Comparison of ENCODE assay signal across 1 cellular context in genomic region chr11:16997624-16998023, GRCh38.
TF ChIP-seq lines count a peak whose summit lies in the region.

No MANE protein-coding gene starts in this region.

TF ChIP-seq in HepG2, 621 proteins besides CTCF, POLR2A, EP300 and RAD21 (continued from another document and continues in another):
- peak; percentile 51 for TF ChIP-seq ZNF687 (CRISPR knock-in tag; IDR thresholded peaks at IDR 0.05)
- TF ChIP-seq SRY (CRISPR knock-in tag; IDR thresholded peaks at IDR 0.05), result no peak
- TF ChIP-seq MYPOP (CRISPR knock-in tag; IDR thresholded peaks at IDR 0.05), result no peak
- TF ChIP-seq ZNF557 (CRISPR knock-in tag; IDR thresholded peaks at IDR 0.05), result no peak
- no peak for TF ChIP-seq SMYD3 (CRISPR knock-in tag; IDR thresholded peaks at IDR 0.05)
- peak; percentile 25; the same call in 1 of the 2 replicates for TF ChIP-seq ZMYM4 (CRISPR knock-in tag; IDR thresholded peaks at IDR 0.05)
- no peak for TF ChIP-seq SP2 (CRISPR knock-in tag; IDR thresholded peaks at IDR 0.05)
- no peak for TF ChIP-seq DNMT1 (CRISPR knock-in tag; IDR thresholded peaks at IDR 0.05)
- TF ChIP-seq ATF4 (CRISPR knock-in tag; IDR thresholded peaks at IDR 0.05), result no peak
- TF ChIP-seq CENPT (CRISPR knock-in tag; IDR thresholded peaks at IDR 0.05; ENCODE audit: low read depth), result no peak
- no peak for TF ChIP-seq ZBTB34 (CRISPR knock-in tag; IDR thresholded peaks at IDR 0.05)
- TF ChIP-seq ARNT2 (CRISPR knock-in tag; IDR thresholded peaks at IDR 0.05; ENCODE audit: low read depth), result 0 out of 2 replicates have a peak, but pooled peaks have one; percentile 27
- no peak for TF ChIP-seq ZNF674 (CRISPR knock-in tag; IDR thresholded peaks at IDR 0.05; ENCODE audit: low read depth)
- TF ChIP-seq ZNF704 (CRISPR knock-in tag; IDR thresholded peaks at IDR 0.05; ENCODE audit: borderline replicate concordance), result no peak
- TF ChIP-seq ZBTB2 (CRISPR knock-in tag; IDR thresholded peaks at IDR 0.05; ENCODE audit: low read depth), result no peak
- no peak for TF ChIP-seq PHF5A (CRISPR knock-in tag; IDR thresholded peaks at IDR 0.05; ENCODE audit: low read depth, unreplicated experiment)
- TF ChIP-seq AFF4 (CRISPR knock-in tag; IDR thresholded peaks at IDR 0.05), result no peak
- TF ChIP-seq SSRP1 (CRISPR knock-in tag; IDR thresholded peaks at IDR 0.05), result no peak
- no peak for TF ChIP-seq NR2F2 (IDR thresholded peaks at IDR 0.05; ENCODE audit: borderline replicate concordance, low read depth)
- TF ChIP-seq CCDC6 (CRISPR knock-in tag; IDR thresholded peaks at IDR 0.05), result 0 out of 2 replicates have a peak, but pooled peaks have one; percentile 34
- TF ChIP-seq FLYWCH1 (CRISPR knock-in tag; IDR thresholded peaks at IDR 0.05), result no peak
- TF ChIP-seq NCOA1 (CRISPR knock-in tag; IDR thresholded peaks at IDR 0.05), result no peak
- no peak for TF ChIP-seq FOXP1 (IDR thresholded peaks at IDR 0.05)
- no peak for TF ChIP-seq FOXP1 (CRISPR knock-in tag; IDR thresholded peaks at IDR 0.05)
- TF ChIP-seq NCOR1 (IDR thresholded peaks at IDR 0.05; ENCODE audit: borderline replicate concordance, low read length), result no peak
- no peak for TF ChIP-seq NPAS2 (CRISPR knock-in tag; IDR thresholded peaks at IDR 0.05; ENCODE audit: borderline replicate concordance)
- no peak for TF ChIP-seq ZNF841 (CRISPR knock-in tag; IDR thresholded peaks at IDR 0.05; ENCODE audit: borderline replicate concordance)
- TF ChIP-seq ATF3 (CRISPR knock-in tag; IDR thresholded peaks at IDR 0.05), result no peak
- TF ChIP-seq CENPBD1 (CRISPR knock-in tag; IDR thresholded peaks at IDR 0.05; ENCODE audit: borderline replicate concordance, low read depth), result no peak
- no peak for TF ChIP-seq KLF13 (CRISPR knock-in tag; IDR thresholded peaks at IDR 0.05)
- no peak for TF ChIP-seq MTA3 (CRISPR knock-in tag; IDR thresholded peaks at IDR 0.05)
- TF ChIP-seq ZNF354B (CRISPR knock-in tag; IDR thresholded peaks at IDR 0.05), result no peak
- no peak for TF ChIP-seq KIAA2018 (CRISPR knock-in tag; IDR thresholded peaks at IDR 0.05; ENCODE audit: borderline replicate concordance)
- no peak for TF ChIP-seq PPARG (CRISPR knock-in tag; conservative IDR thresholded peaks at IDR 0.05)
